Comparison of ENCODE assay signal across 1 cellular context in genomic region chr10:12031404-12031803, GRCh38.
TF ChIP-seq lines count a peak whose summit lies in the region.

No MANE protein-coding gene starts in this region.

TF ChIP-seq in HepG2, 621 proteins besides CTCF, POLR2A, EP300 and RAD21:
- TF ChIP-seq ZNF121 (CRISPR knock-in tag; IDR thresholded peaks at IDR 0.05) (peak; percentile 66), ARHGAP35 (CRISPR knock-in tag; IDR thresholded peaks at IDR 0.05; ENCODE audit: borderline replicate concordance) (no peak), PHF5A (CRISPR knock-in tag; IDR thresholded peaks at IDR 0.05; ENCODE audit: low read depth, unreplicated experiment) (no peak)
- TF ChIP-seq, protein P1, sequence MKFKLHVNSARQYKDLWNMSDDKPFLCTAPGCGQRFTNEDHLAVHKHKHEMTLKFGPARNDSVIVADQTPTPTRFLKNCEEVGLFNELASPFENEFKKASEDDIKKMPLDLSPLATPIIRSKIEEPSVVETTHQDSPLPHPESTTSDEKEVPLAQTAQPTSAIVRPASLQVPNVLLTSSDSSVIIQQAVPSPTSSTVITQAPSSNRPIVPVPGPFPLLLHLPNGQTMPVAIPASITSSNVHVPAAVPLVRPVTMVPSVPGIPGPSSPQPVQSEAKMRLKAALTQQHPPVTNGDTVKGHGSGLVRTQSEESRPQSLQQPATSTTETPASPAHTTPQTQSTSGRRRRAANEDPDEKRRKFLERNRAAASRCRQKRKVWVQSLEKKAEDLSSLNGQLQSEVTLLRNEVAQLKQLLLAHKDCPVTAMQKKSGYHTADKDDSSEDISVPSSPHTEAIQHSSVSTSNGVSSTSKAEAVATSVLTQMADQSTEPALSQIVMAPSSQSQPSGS (CRISPR knock-in tag; IDR thresholded peaks at IDR 0.05): no peak
